Comparison of ENCODE assay signal across 8 cellular contexts in genomic region chr17:7307686-7308624, GRCh38. TPM values are rescaled to one million over a fixed set of nuclear protein-coding genes. Genes with fewer than 3 reads are reported as not detected.
DNase-seq lines count a peak whose midpoint lies in the region; ATAC-seq and TF ChIP-seq lines count a peak whose summit lies in the region.

No MANE protein-coding gene starts in this region.

- H3K4me1 ChIP-seq in BLaER1 (peaks cover 42% of the 10 kb centered on the region), body of pancreas (peaks cover 39% of the 10 kb centered on the region)

- CTCF ChIA-PET in T-cell (lab: Charles Lee): no interaction called here

- ATAC-seq in T-cell (replicated peaks in 1 of 4): peak; percentile 11 to 14 (median 12)
- peak; percentile 11 for ATAC-seq in body of pancreas

- no peaks in the 10 kb centered on the region for H3K9me3 ChIP-seq in BLaER1
- no peaks in the 10 kb centered on the region for H3K9me3 ChIP-seq in body of pancreas

- H3K36me3 Mint-ChIP-seq in HFFc6 (ENCODE audit: low read depth): peaks cover 41% of the 10 kb centered on the region
- peaks cover 41% of the 10 kb centered on the region for H3K36me3 Mint-ChIP-seq in T-cell

- peaks cover 12% of the 10 kb centered on the region for H3K27me3 Mint-ChIP-seq in HFFc6 (ENCODE audit: insufficient read depth)
- H3K27me3 Mint-ChIP-seq in T-cell: no peaks in the 10 kb centered on the region

- intact Hi-C loops in body of pancreas (cut with DNase I): no loop called here

- H3K4me3 Mint-ChIP-seq in HFFc6: peak overlapping the region; percentile 94
- peak overlapping the region; percentile 80 to 96 (median 93) for H3K4me3 Mint-ChIP-seq in T-cell

- H3K4me3 ChIP-seq in BLaER1: peak overlapping the region; percentile 85
- H3K4me3 ChIP-seq in body of pancreas: peak overlapping the region; percentile 70 to 82
- peak overlapping the region; percentile 86 to 100 (median 98) for H3K4me3 ChIP-seq in skin epidermis

- peak overlapping the region; percentile 89 for H3K4me2 ChIP-seq in BLaER1

- peaks cover 43% of the 10 kb centered on the region for H3K4me1 Mint-ChIP-seq in HFFc6 (ENCODE audit: low read depth)
- H3K4me1 Mint-ChIP-seq in T-cell: peaks cover 41 to 47% (median 44%) of the 10 kb centered on the region in 3 donors

- 0% methylated on average over 80 of the region's 104 CpGs; no CpG with 5 or more reads in 1 of the 2 donors for WGBS in body of pancreas, 2 donors

- TF ChIP-seq POLR2A in body of pancreas (IDR thresholded peaks at IDR 0.05): no peak

- H3K27ac Mint-ChIP-seq in HFFc6 (peak overlapping the region; percentile 99), T-cell (peak overlapping the region; percentile 98 to 99)

- peaks cover 50% of the 10 kb centered on the region for H4K20me1 ChIP-seq in BLaER1

- H3K9ac ChIP-seq in BLaER1: peak overlapping the region; percentile 99

- H3K36me3 ChIP-seq in BLaER1 (peaks cover 39% of the 10 kb centered on the region), body of pancreas (replicated peaks in 1 of 2; ENCODE audit: insufficient read depth in 1 of 2, low read depth in 2 of 2) (peaks cover 5 to 26% of the 10 kb centered on the region in 2 donors)

- TF ChIP-seq CTCF in HFFc6 (IDR thresholded peaks at IDR 0.05) (peak; percentile 36), body of pancreas (IDR thresholded peaks at IDR 0.05) (peak in 2 of 7 experiments; percentile 3 to 18)

- H3K27ac ChIP-seq in BLaER1 (peak overlapping the region; percentile 98), body of pancreas (peak overlapping the region; percentile 98 to 100 (median 98)), skin epidermis (peak overlapping the region; percentile 93 to 100 (median 99))

- POLR2A ChIA-PET in T-cell (lab: Charles Lee): interaction anchor here in 1 of 2 donors (1.5 kb wide), 1 partner anchor 22 kb away, joined by 7 read pairs; no protein-coding TSS in a partner anchor

- no peaks in the 10 kb centered on the region for H3K9me3 Mint-ChIP-seq in HFFc6
- H3K9me3 Mint-ChIP-seq in T-cell: no peaks in the 10 kb centered on the region

- DNase-seq in HFFc6 (no peak), T-cell (peak in 30 of 34 experiments; percentile 21 to 71 (median 59)), body of pancreas (peak; percentile 47 to 65 (median 53)), iPS-NIHi11 (ENCODE audit: low spot score) (peak; percentile 43), GF-D8 (lab: John Stamatoyannopoulos, UW) (no peak), NCI-H1092 (lab: John Stamatoyannopoulos, UW) (no peak)

- H3K27me3 ChIP-seq in BLaER1 (no peaks in the 10 kb centered on the region), body of pancreas (no peaks in the 10 kb centered on the region)

RNA-seq across cellular contexts. Expression of gene EIF5A, which starts 0.5 kb away (rescaled TPM):
- total RNA-seq in HFFc6 (2021; fragmentation: NEBNext Ultra II Directional; extraction: Animal tissue kit (Norgen Biotek cat#: 25700)): 1,000 to 10,000 TPM; 1,011 to 1,116 (median 1,072) TPM
- 100 to 1,000 TPM; 286 to 481 (median 306) TPM for total RNA-seq in T-cell
- 100 to 1,000 TPM in 1 of 2 donors, 10 to 100 TPM in 1; 97.0 to 134 TPM for total RNA-seq in body of pancreas

RNA-seq across cellular contexts. Expression of gene GPS2, which starts 7.2 kb away (rescaled TPM):
- total RNA-seq in HFFc6 (2021; fragmentation: NEBNext Ultra II Directional; extraction: Animal tissue kit (Norgen Biotek cat#: 25700)): 10 to 100 TPM; 34.7 to 45.2 (median 40.7) TPM
- 100 to 1,000 TPM; 114 to 129 (median 125) TPM for total RNA-seq in T-cell
- total RNA-seq in body of pancreas: 10 to 100 TPM; 71.9 to 75.8 TPM

RNA-seq across cellular contexts. Expression of gene YBX2, which starts 13.5 kb away (rescaled TPM):
- not detected for total RNA-seq in HFFc6 (2021; fragmentation: NEBNext Ultra II Directional; extraction: Animal tissue kit (Norgen Biotek cat#: 25700))
- under 1 TPM in 4 of 5 donors, not detected in 1; 0.20 to 0.57 (median 0.45) TPM for total RNA-seq in T-cell
- total RNA-seq in body of pancreas: 1 to 10 TPM in 1 of 2 donors, under 1 TPM in 1; 0.26 to 1.3 TPM

RNA-seq across cellular contexts. Expression of gene NEURL4, which starts 21.2 kb away (rescaled TPM):
- 10 to 100 TPM; 18.7 to 24.6 (median 20.4) TPM for total RNA-seq in HFFc6 (2021; fragmentation: NEBNext Ultra II Directional; extraction: Animal tissue kit (Norgen Biotek cat#: 25700))
- total RNA-seq in T-cell (10 to 100 TPM; 49.5 to 90.2 (median 80.0) TPM), body of pancreas (10 to 100 TPM; 28.8 to 41.2 TPM)

RNA-seq across cellular contexts. Expression of gene SLC2A4, which starts 26.4 kb away (rescaled TPM):
- under 1 TPM in 5 of 6 experiments, not detected in 1; 0.07 to 0.09 (median 0.09) TPM for total RNA-seq in HFFc6 (2021; fragmentation: NEBNext Ultra II Directional; extraction: Animal tissue kit (Norgen Biotek cat#: 25700))
- total RNA-seq in T-cell: under 1 TPM in 1 of 5 donors, not detected in 4; 0.06 TPM
- 10 to 100 TPM in 1 of 2 donors, 1 to 10 TPM in 1; 1.3 to 10.5 TPM for total RNA-seq in body of pancreas

Comparison
In these comparisons a context has a peak if more than half of its experiments do, and no peak if none do; other contexts are left out.
1. DNase-seq: peak in T-cell (30 of 34), body of pancreas (4 of 4) and iPS-NIHi11 (single experiment); none in HFFc6 (single experiment), GF-D8 (single experiment) and NCI-H1092 (single experiment).
2. Peak in every context shown above with its lines, with median percentiles within 50 percentile points of each other: H3K27ac ChIP-seq and H3K4me3 ChIP-seq.